Comparison of ENCODE assay signal across 26 cellular contexts in the genomic region with DNA sequence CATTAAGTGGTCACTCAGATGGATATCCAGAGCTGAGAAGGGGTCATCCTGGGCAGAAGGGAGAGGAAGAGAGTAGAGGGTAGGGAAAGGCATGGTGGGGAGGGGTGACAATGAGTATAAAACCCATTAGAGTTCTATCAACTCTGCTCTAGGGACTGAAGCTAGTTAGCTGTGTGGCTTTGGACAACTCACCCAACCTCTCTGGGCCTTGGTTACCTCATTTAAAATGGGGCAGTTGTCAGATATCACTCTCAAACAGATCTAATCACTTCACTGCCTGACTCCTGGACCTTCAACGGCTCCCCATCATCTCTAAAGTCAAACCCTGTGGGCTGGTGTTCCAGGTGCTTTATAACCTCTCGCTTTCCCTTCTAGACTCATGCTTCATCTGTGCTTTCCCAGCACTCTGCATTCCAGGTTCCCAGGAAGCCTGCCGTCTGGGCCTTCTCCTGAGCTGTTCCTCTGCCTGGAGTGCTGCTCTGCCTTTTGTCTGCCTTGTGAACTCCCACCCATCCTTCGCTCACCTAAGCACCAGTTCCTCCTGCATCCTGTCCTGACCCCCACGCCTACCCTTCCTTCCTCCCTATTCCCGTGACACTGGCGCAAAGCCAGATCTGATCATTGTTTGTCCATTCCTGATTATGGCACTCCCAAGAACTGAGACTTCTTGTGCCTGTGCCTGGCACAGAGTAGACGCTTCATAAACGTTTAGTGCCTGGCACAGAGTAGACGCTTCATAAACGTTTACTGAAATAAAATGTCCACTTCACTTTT. TPM values are rescaled to one million over a fixed set of nuclear protein-coding genes. Genes with fewer than 3 reads are reported as not detected.
DNase-seq lines count a peak whose midpoint lies in the region; ATAC-seq, FAIRE-seq and TF ChIP-seq lines count a peak whose summit lies in the region.
"Had no signal": no experiment of that assay in that cellular context is flagged by ENCODE, and none has a peak within 500 bp of the region (broad histone marks: within the 10 kb centered on the region; RNA-seq: fewer than 3 reads in every experiment).

No MANE protein-coding gene starts in this region.

- no peak overlapping the region; a peak in 1 of 4 replicates for H3K9ac ChIP-seq in K562 (ENCODE audit: insufficient read depth in 1 of 2, low read depth in 2 of 2, low read length in 2 of 2)

- peak in 6 of 8 donors; percentile 38 to 73 (median 52) for ATAC-seq in heart right ventricle
- ATAC-seq in Right ventricle myocardium superior (ENCODE audit: poor library complexity), result no peak
- ATAC-seq in K562, result no peak
- ATAC-seq in upper lobe of right lung, result peak; percentile 9
- ATAC-seq: gastroesophageal sphincter; naive thymus-derived CD4-positive, alpha-beta T cell had no signal

- H3K36me3 Mint-ChIP-seq in nephron progenitor cell (ENCODE audit: low read depth), result no peaks in the 10 kb centered on the region
- H3K36me3 Mint-ChIP-seq: naive thymus-derived CD4-positive, alpha-beta T cell had no signal

- TF ChIP-seq POLR2A in K562 (conservative IDR thresholded peaks at IDR 0.05), result no peak

- BruUV-seq in K562 (replicated peaks; lab: Mats Ljungman, UMichigan), result no TSS peak

- DNase-seq in heart right ventricle, result no peak
- no peak for DNase-seq in Right ventricle myocardium superior
- DNase-seq in K562 (ENCODE audit: extremely low read depth in 1 of 4, low spot score in 3 of 4), result no peak
- no peak for DNase-seq in nephron progenitor cell
- DNase-seq in upper lobe of right lung, result no peak
- DNase-seq in NCI-H2107 (lab: John Stamatoyannopoulos, UW), result no peak
- DNase-seq in SKM-1 (lab: John Stamatoyannopoulos, UW; ENCODE audit: unreplicated experiment), result no peak
- no peak for DNase-seq in activated CD4-positive, alpha-beta T cell treated with anti-CD3 and anti-CD28 coated beads, Interleukin-2, amount 50 U/mL, for 1 hour
- DNase-seq: activated CD4-positive, alpha-beta T cell treated with anti-CD3 and anti-CD28 coated beads, Interleukin-2, amount 10 ng/mL, durations not matched to agents 7 days and 5 days; activated CD8-positive, alpha-beta memory T cell treated with anti-CD3 and anti-CD28 coated beads, Interleukin-2, amount 50 U/mL, for 48 hours; activated effector memory CD4-positive, alpha-beta T cell treated with anti-CD3 and anti-CD28 coated beads, Interleukin-2, amount 50 U/mL, for 16 hours; amygdala; caudate nucleus; COR-L47; Kasumi-1; mesenchymal stem cell; naive thymus-derived CD4-positive, alpha-beta T cell; NCI-H2171 treated with DMSO at 0.1 percent for 48 hours; SJCRH30; stimulated activated CD4-positive, alpha-beta T cell treated with anti-CD3 and anti-CD28 coated beads, Interleukin-2, amount 100 ng/mL, for 24 hours; stimulated activated naive CD4-positive, alpha-beta T cell treated with Interleukin-2 at 50 U/mL for 16 hours; tibial artery had no signal

- POLR2A ChIA-PET in K562 (lab: Yijun Ruan, JAX), result interaction anchor here (0.7 kb wide), 1 partner anchor 76 kb away, joined by 3 read pairs; no protein-coding TSS in a partner anchor

- TF ChIP-seq RAD21 in K562 (CRISPR knock-in tag; conservative IDR thresholded peaks at IDR 0.05 in 1 of 2, IDR thresholded peaks at IDR 0.05 in 1 of 2), result no peak

- in situ Hi-C loops in K562 (cut with MboI), result no loop called here

- peak overlapping the region in 2 of 10 donors; percentile 11 to 26 for H3K27ac ChIP-seq in heart right ventricle
- no peak overlapping the region for H3K27ac ChIP-seq in K562 (ENCODE audit: extremely low read depth, low read depth, low read length)
- no peak overlapping the region for H3K27ac ChIP-seq in upper lobe of right lung
- H3K27ac ChIP-seq: esophagus muscularis mucosa, gastroesophageal sphincter, SJCRH30, tibial artery had no signal

- H3K36me3 ChIP-seq in heart right ventricle (no peaks in the 10 kb centered on the region), K562 (ENCODE audit: control insufficient read depth, insufficient read depth, low read length) (no peaks in the 10 kb centered on the region), upper lobe of right lung (no peaks in the 10 kb centered on the region)
- H3K36me3 ChIP-seq: esophagus muscularis mucosa, gastroesophageal sphincter, SJCRH30, tibial artery had no signal

- H3K79me2 ChIP-seq in K562 (ENCODE audit: control insufficient read depth, insufficient read depth, low read length), result no peaks in the 10 kb centered on the region

- no peaks in the 10 kb centered on the region for H4K20me1 ChIP-seq in K562 (replicated peaks; ENCODE audit: control insufficient read depth, insufficient read depth, low read length)

- TF ChIP-seq CTCF in heart right ventricle (IDR thresholded peaks at IDR 0.05), result no peak
- no peak for TF ChIP-seq CTCF in K562 (IDR thresholded peaks at IDR 0.05 in 2 of 3, conservative IDR thresholded peaks at IDR 0.05 in 1 of 3; ENCODE audit: insufficient read depth in 2 of 3, low read depth in 1 of 3, low read length in 3 of 3)
- no peak for TF ChIP-seq CTCF in nephron progenitor cell (IDR thresholded peaks at IDR 0.05)
- no peak for TF ChIP-seq CTCF in upper lobe of right lung (IDR thresholded peaks at IDR 0.05)

- H3K4me1 Mint-ChIP-seq in nephron progenitor cell, result peaks cover 18% of the 10 kb centered on the region

- 42 to 48% methylated on average over 11 of the region's 11 CpGs for WGBS in heart right ventricle, 2 donors
- WGBS in K562 (ENCODE audit: insufficient coverage, low coverage, missing lambda C conversion rate), result 9% methylated on average over 11 of the region's 11 CpGs

- H3K27ac Mint-ChIP-seq in nephron progenitor cell, result peak overlapping the region; percentile 32
- H3K27ac Mint-ChIP-seq: activated CD4-positive, alpha-beta T cell treated with anti-CD3 and anti-CD28 coated beads, Interleukin-2, amount 10 ng/mL, durations not matched to agents 7 days and 5 days; naive thymus-derived CD4-positive, alpha-beta T cell had no signal

- H2AFZ ChIP-seq in K562 (ENCODE audit: low read depth, low read length), result no peak overlapping the region

- H3K9me1 ChIP-seq in K562 (ENCODE audit: control insufficient read depth, insufficient read depth, low read length), result no peaks in the 10 kb centered on the region

- H3K4me2 ChIP-seq in K562 (ENCODE audit: insufficient read depth, low read length), result no peak overlapping the region

- no peak overlapping the region for H3K4me3 Mint-ChIP-seq in nephron progenitor cell
- H3K4me3 Mint-ChIP-seq: activated CD4-positive, alpha-beta T cell treated with anti-CD3 and anti-CD28 coated beads, Interleukin-2, amount 10 ng/mL, durations not matched to agents 7 days and 5 days; naive thymus-derived CD4-positive, alpha-beta T cell had no signal

- peaks cover 13% of the 10 kb centered on the region for H3K27me3 Mint-ChIP-seq in nephron progenitor cell (ENCODE audit: low read depth, poor library complexity)

- H3K4me3 ChIP-seq in heart right ventricle (no peak overlapping the region), K562 (no peak overlapping the region), upper lobe of right lung (no peak overlapping the region)
- H3K4me3 ChIP-seq: esophagus muscularis mucosa, gastroesophageal sphincter, SJCRH30, tibial artery had no signal

- intact Hi-C loops in heart right ventricle (cut with DNase I), result no loop called here
- intact Hi-C loops in Right ventricle myocardium superior (cut with DNase I), result no loop called here
- intact Hi-C loops in K562 (cut with micrococcal nuclease), result no loop called here
- intact Hi-C loops in upper lobe of right lung (cut with DNase I), result no loop called here

- FAIRE-seq in K562 (lab: Jason Lieb, UNC), result no peak
- FAIRE-seq: H54, HTR-8/SVneo had no signal

- CTCF ChIA-PET in K562 (lab: Yijun Ruan, JAX; ENCODE audit: low intra/inter-chr PET ratio), result no interaction called here

- no peaks in the 10 kb centered on the region for H3K27me3 ChIP-seq in heart right ventricle
- H3K27me3 ChIP-seq in K562 (ENCODE audit: control insufficient read depth in 2 of 2, insufficient read depth in 2 of 2, low read length in 2 of 2), result peaks cover 2 to 48% of the 10 kb centered on the region in 2 experiments; a peak in 4 of 5 replicates
- H3K27me3 ChIP-seq in upper lobe of right lung, result no peaks in the 10 kb centered on the region
- H3K27me3 ChIP-seq: SJCRH30 had no signal

- no peaks in the 10 kb centered on the region for H3K9me3 ChIP-seq in heart right ventricle
- H3K9me3 ChIP-seq in K562 (replicated peaks; ENCODE audit: control insufficient read depth, insufficient read depth, low read depth, low read length), result no peaks in the 10 kb centered on the region
- H3K9me3 ChIP-seq in upper lobe of right lung, result no peaks in the 10 kb centered on the region
- H3K9me3 ChIP-seq: esophagus muscularis mucosa, gastroesophageal sphincter, SJCRH30, tibial artery had no signal

- no peaks in the 10 kb centered on the region for H3K9me3 Mint-ChIP-seq in nephron progenitor cell
- H3K9me3 Mint-ChIP-seq: activated CD4-positive, alpha-beta T cell treated with anti-CD3 and anti-CD28 coated beads, Interleukin-2, amount 10 ng/mL, durations not matched to agents 7 days and 5 days; naive thymus-derived CD4-positive, alpha-beta T cell had no signal

- TF ChIP-seq EP300 in K562 (IDR thresholded peaks at IDR 0.05; ENCODE audit: low read length), result no peak

- H3K4me1 ChIP-seq in heart right ventricle, result peaks cover 0 to 28% (median 16%) of the 10 kb centered on the region in 9 donors
- peaks cover 4% of the 10 kb centered on the region in 2 experiments; a peak in 2 of 5 replicates for H3K4me1 ChIP-seq in K562 (replicated peaks in 1 of 2; ENCODE audit: control insufficient read depth in 2 of 2, insufficient read depth in 2 of 2, low read length in 2 of 2)
- H3K4me1 ChIP-seq in upper lobe of right lung, result peaks cover 12% of the 10 kb centered on the region

RNA-seq across cellular contexts. Expression of a gene that starts 22.3 kb away (rescaled TPM):
- total RNA-seq in heart right ventricle (10 to 100 TPM in 8 of 10 donors, 1 to 10 TPM in 2; 8.9 to 27.0 (median 14.4) TPM), Right ventricle myocardium superior (27.7 TPM), K562 (2014; rRNA removed) (1.6 and 2.7 TPM in 2 replicates), K562 (2014; rRNA removed; fragmentation: Illumina TruSeq; extraction: Trizol) (0.41 and 0.62 TPM in 2 replicates), K562 (2015; rRNA removed; fragmentation: Illumina TruSeq; extraction: Trizol) (0.54 and 0.60 TPM in 2 replicates), K562 (2021) (3.3 and 3.7 TPM in 2 replicates), upper lobe of right lung (6.3 TPM)
- polyA plus RNA-seq in heart right ventricle (10 to 100 TPM; 11.1 to 15.0 TPM), K562 (2011; rRNA removed) (0.85 and 1.8 TPM in 2 replicates), K562 (2014; fragmentation: Illumina TruSeq; extraction: Trizol) (1.4 and 3.1 TPM in 2 replicates), K562 (2014; fragmentation: Nextera tagmentation; extraction: Ambion mirVana) (not detected), K562 (2014; rRNA removed) (0.86 and 2.7 TPM in 2 replicates)
- total RNA-seq in K562 (2011; cell fraction: chromatin; rRNA removed; ENCODE audit: low replicate concordance), result 2.1 and 9.1 TPM in 2 replicates
- total RNA-seq in K562 (2011; cell fraction: nucleolus; rRNA removed), result 11.7 and 13.2 TPM in 2 replicates
- 5.3 and 6.8 TPM in 2 replicates for total RNA-seq in K562 (2011; cell fraction: nucleoplasm; rRNA removed)
- polyA plus RNA-seq in K562 (2011; cell fraction: cytosol; rRNA removed), result 1.7 and 2.6 TPM in 2 replicates
- 2.1 and 2.6 TPM in 2 replicates for polyA plus RNA-seq in K562 (2011; cell fraction: nucleus; rRNA removed)
- polyA plus RNA-seq in K562 (2012), result 1.5 and 4.7 TPM in 2 replicates
- 1.2 and 2.7 TPM in 2 replicates for polyA minus RNA-seq in K562 (2011; rRNA and poly(A)+ RNA removed)
- 5.3 and 5.6 TPM in 2 replicates for polyA minus RNA-seq in K562 (2011; cell fraction: cytosol; rRNA and poly(A)+ RNA removed)
- polyA minus RNA-seq in K562 (2011; cell fraction: nucleus; rRNA and poly(A)+ RNA removed), result 2.1 and 3.0 TPM in 2 replicates
- polyA plus RNA-seq: naive thymus-derived CD4-positive, alpha-beta T cell had no signal

RNA-seq across cellular contexts. Expression of a gene that starts 59.2 kb away (rescaled TPM):
- 1 to 10 TPM in 7 of 10 donors, under 1 TPM in 3; 0.64 to 2.1 (median 1.3) TPM for total RNA-seq in heart right ventricle
- under 1 TPM; 0.07 to 0.29 TPM for polyA plus RNA-seq in heart right ventricle
- total RNA-seq in Right ventricle myocardium superior, result 0.56 TPM
- total RNA-seq in K562 (2011; cell fraction: chromatin; rRNA removed; ENCODE audit: low replicate concordance), result 39.2 and 56.4 TPM in 2 replicates
- 30.5 and 32.8 TPM in 2 replicates for total RNA-seq in K562 (2011; cell fraction: nucleolus; rRNA removed)
- 52.4 and 80.8 TPM in 2 replicates for total RNA-seq in K562 (2011; cell fraction: nucleoplasm; rRNA removed)
- 23.7 and 28.4 TPM in 2 replicates for total RNA-seq in K562 (2014; rRNA removed)
- total RNA-seq in K562 (2014; rRNA removed; fragmentation: Illumina TruSeq; extraction: Trizol), result 39.8 and 45.1 TPM in 2 replicates
- 36.2 and 38.1 TPM in 2 replicates for total RNA-seq in K562 (2015; rRNA removed; fragmentation: Illumina TruSeq; extraction: Trizol)
- 31.5 and 32.4 TPM in 2 replicates for total RNA-seq in K562 (2021)
- polyA plus RNA-seq in K562 (2011; rRNA removed), result 21.5 and 25.1 TPM in 2 replicates
- 10.8 and 15.1 TPM in 2 replicates for polyA plus RNA-seq in K562 (2011; cell fraction: cytosol; rRNA removed)
- polyA plus RNA-seq in K562 (2011; cell fraction: nucleus; rRNA removed), result 19.9 and 26.2 TPM in 2 replicates
- 8.6 and 13.8 TPM in 2 replicates for polyA plus RNA-seq in K562 (2012)
- polyA plus RNA-seq in K562 (2014; fragmentation: Illumina TruSeq; extraction: Trizol), result 30.8 and 33.8 TPM in 2 replicates
- 1 to 10 TPM; 4.1 to 6.6 TPM for polyA plus RNA-seq in K562 (2014; fragmentation: Nextera tagmentation; extraction: Ambion mirVana)
- 13.8 and 17.3 TPM in 2 replicates for polyA plus RNA-seq in K562 (2014; rRNA removed)
- polyA minus RNA-seq in K562 (2011; rRNA and poly(A)+ RNA removed), result 59.3 and 62.8 TPM in 2 replicates
- polyA minus RNA-seq in K562 (2011; cell fraction: cytosol; rRNA and poly(A)+ RNA removed), result 33.5 and 36.6 TPM in 2 replicates
- polyA minus RNA-seq in K562 (2011; cell fraction: nucleus; rRNA and poly(A)+ RNA removed), result 14.7 and 24.0 TPM in 2 replicates
- total RNA-seq in upper lobe of right lung, result 5.6 TPM
- polyA plus RNA-seq: naive thymus-derived CD4-positive, alpha-beta T cell had no signal

Comparison
In these comparisons a context has a peak if more than half of its experiments do, and no peak if none do; other contexts are left out.
1. ATAC-seq: peak in heart right ventricle (6 of 8) and upper lobe of right lung (single experiment); none in Right ventricle myocardium superior (single experiment) and K562 (single experiment).